ENCODE assay signal across 11 cellular contexts in the genomic region with DNA sequence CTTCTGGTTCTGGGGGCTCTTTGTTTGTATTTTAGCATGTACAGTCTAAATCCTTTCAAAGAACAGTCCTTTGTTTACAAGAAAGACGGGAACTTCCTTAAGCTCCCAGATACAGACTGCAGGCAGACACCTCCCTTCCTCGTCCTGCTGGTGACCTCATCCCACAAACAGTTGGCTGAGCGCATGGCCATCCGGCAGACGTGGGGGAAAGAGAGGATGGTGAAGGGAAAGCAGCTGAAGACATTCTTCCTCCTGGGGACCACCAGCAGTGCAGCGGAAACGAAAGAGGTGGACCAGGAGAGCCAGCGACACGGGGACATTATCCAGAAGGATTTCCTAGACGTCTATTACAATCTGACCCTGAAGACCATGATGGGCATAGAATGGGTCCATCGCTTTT. TPM values are rescaled to one million over a fixed set of nuclear protein-coding genes. Genes with fewer than 3 reads are reported as not detected.
DNase-seq lines count a peak whose midpoint lies in the region; ATAC-seq, FAIRE-seq and TF ChIP-seq lines count a peak whose summit lies in the region.
"Had no signal": no experiment of that assay in that cellular context is flagged by ENCODE, and none has a peak within 500 bp of the region (broad histone marks: within the 10 kb centered on the region; RNA-seq: fewer than 3 reads in every experiment).

No MANE protein-coding gene starts in this region.

- TF ChIP-seq CTCF in MCF 10A (IDR thresholded peaks at IDR 0.05; ENCODE audit: unreplicated experiment) (no peak), uterus (IDR thresholded peaks at IDR 0.05) (no peak)

- H3K27ac Mint-ChIP-seq in MCF 10A (ENCODE audit: low read depth, unreplicated experiment): peak overlapping the region; percentile 33
- H3K27ac Mint-ChIP-seq: activated CD8-positive, alpha-beta T cell treated with anti-CD3 and anti-CD28 coated beads for 36 hours had no signal

- TF ChIP-seq POLR2A in uterus (IDR thresholded peaks at IDR 0.05) (no peak), GM12891 (IDR thresholded peaks at IDR 0.05; ENCODE audit: low read depth, low read length) (no peak)

- no TSS peak for BruUV-seq in MCF 10A (replicated peaks; lab: Mats Ljungman, UMichigan)

- no peaks in the 10 kb centered on the region for H3K9me3 ChIP-seq in uterus
- H3K9me3 ChIP-seq: BLaER1 treated with 17β-estradiol and CSF1 and Interleukin-3, amounts not matched to agents 10 nM and 100 nM had no signal

- H3K4me3 Mint-ChIP-seq in MCF 10A (ENCODE audit: unreplicated experiment): no peak overlapping the region
- H3K4me3 Mint-ChIP-seq: activated CD8-positive, alpha-beta T cell treated with anti-CD3 and anti-CD28 coated beads for 36 hours had no signal

- peaks cover 13% of the 10 kb centered on the region for H3K4me1 Mint-ChIP-seq in MCF 10A (ENCODE audit: insufficient read depth, unreplicated experiment)

- peak overlapping the region; percentile 53 to 72 for H3K27ac ChIP-seq in uterus
- H3K27ac ChIP-seq: BLaER1 treated with 17β-estradiol and CSF1 and Interleukin-3, amounts not matched to agents 10 nM and 100 nM had no signal

- no peak for FAIRE-seq in GM12891 (lab: Jason Lieb, UNC)

- CTCF ChIA-PET in MCF 10A (lab: Yijun Ruan, JAX): no interaction called here

- intact Hi-C loops in Right ventricle myocardium inferior (cut with DNase I) (no loop called here), cardiac septum (cut with DNase I) (loop anchor here (2.0 kb wide), 1 partner anchor 16 kb away; no protein-coding TSS in a partner anchor), MCF 10A (cut with micrococcal nuclease) (no loop called here), uterus (cut with DNase I; ENCODE audit: low total_unique reads) (no loop called here)

- H3K36me3 ChIP-seq in uterus: no peaks in the 10 kb centered on the region
- H3K36me3 ChIP-seq: BLaER1 treated with 17β-estradiol and CSF1 and Interleukin-3, amounts not matched to agents 10 nM and 100 nM had no signal

- H3K36me3 Mint-ChIP-seq in MCF 10A (ENCODE audit: insufficient read depth, unreplicated experiment): no peaks in the 10 kb centered on the region

- H3K27me3 Mint-ChIP-seq in MCF 10A (ENCODE audit: insufficient read depth, unreplicated experiment): no peaks in the 10 kb centered on the region

- H3K4me3 ChIP-seq in uterus: peak overlapping the region; percentile 12 to 23
- H3K4me3 ChIP-seq: BLaER1 treated with 17β-estradiol and CSF1 and Interleukin-3, amounts not matched to agents 10 nM and 100 nM had no signal

- DNase-seq in Right ventricle myocardium inferior (ENCODE audit: missing footprints): no peak
- DNase-seq in cardiac septum (ENCODE audit: low spot score): no peak
- peak; percentile 16 for DNase-seq in MCF 10A (ENCODE audit: unreplicated experiment)
- DNase-seq in kidney tubule cell (ENCODE audit: low spot score): peak; percentile 88
- peak; percentile 31 to 59 for DNase-seq in uterus
- no peak for DNase-seq in GM12891 (ENCODE audit: insufficient read length, low spot score)
- DNase-seq in HuH-7 (ENCODE audit: low spot score): no peak
- DNase-seq: activated CD8-positive, alpha-beta T cell treated with anti-CD3 and anti-CD28 coated beads for 36 hours; effector CD4-positive, alpha-beta T cell had no signal

- POLR2A ChIA-PET in MCF 10A (lab: Yijun Ruan, JAX): interaction anchor here (0.8 kb wide), 1 partner anchor 21 kb away, joined by 4 read pairs; no protein-coding TSS in a partner anchor

- no peaks in the 10 kb centered on the region for H3K4me1 ChIP-seq in uterus

- H3K9me3 Mint-ChIP-seq in MCF 10A (ENCODE audit: unreplicated experiment): peaks cover 7% of the 10 kb centered on the region
- H3K9me3 Mint-ChIP-seq: activated CD8-positive, alpha-beta T cell treated with anti-CD3 and anti-CD28 coated beads for 36 hours had no signal

- H3K27me3 ChIP-seq in uterus: no peaks in the 10 kb centered on the region
- H3K27me3 ChIP-seq: BLaER1 treated with 17β-estradiol and CSF1 and Interleukin-3, amounts not matched to agents 10 nM and 100 nM had no signal

- ATAC-seq in Right ventricle myocardium inferior: peak; percentile 82
- no peak for ATAC-seq in HG03565 (IDR thresholded peaks at IDR 0.05; ENCODE audit: unreplicated experiment)
- ATAC-seq: activated CD8-positive, alpha-beta T cell treated with anti-CD3 and anti-CD28 coated beads for 36 hours had no signal

TF ChIP-seq in GM12891, 5 proteins besides CTCF, POLR2A, EP300 and RAD21:
- no peak for TF ChIP-seq PAX5 (IDR thresholded peaks at IDR 0.05; ENCODE audit: insufficient read depth, low read length, severe bottlenecking)
- TF ChIP-seq SPI1 (IDR thresholded peaks at IDR 0.05; ENCODE audit: low read depth, low read length): no peak
- no peak for TF ChIP-seq POLR2AphosphoS5 (IDR thresholded peaks at IDR 0.05; ENCODE audit: low read depth, low read length)
- TF ChIP-seq POU2F2 (IDR thresholded peaks at IDR 0.05; ENCODE audit: low read depth, low read length): no peak
- no peak for TF ChIP-seq TAF1 (IDR thresholded peaks at IDR 0.05; ENCODE audit: low read depth, low read length)

RNA-seq across cellular contexts. Expression of gene B3GALT5, which starts 47.9 kb away (rescaled TPM):
- total RNA-seq in Right ventricle myocardium inferior (0.16 TPM), cardiac septum (0.65 TPM), MCF 10A (2022) (0.05 TPM in 1 of 2 replicates, not detected in the other), uterus (1 to 10 TPM in 2 of 4 donors, under 1 TPM in 2; 0.26 to 2.7 (median 0.65) TPM)
- not detected for polyA plus RNA-seq in GM12891 (2012; ENCODE audit: low read depth, missing spikeins)
- total RNA-seq: activated CD8-positive, alpha-beta T cell treated with anti-CD3 and anti-CD28 coated beads for 36 hours had no signal

Comparison
In these comparisons a context has a peak if more than half of its experiments do, and no peak if none do; other contexts are left out.
1. DNase-seq: peak in MCF 10A (single experiment), kidney tubule cell (single experiment) and uterus (2 of 2); none in Right ventricle myocardium inferior (single experiment), cardiac septum (single experiment), GM12891 (single experiment) and HuH-7 (single experiment).